ENCODE assay signal across 16 cellular contexts in the genomic region with DNA sequence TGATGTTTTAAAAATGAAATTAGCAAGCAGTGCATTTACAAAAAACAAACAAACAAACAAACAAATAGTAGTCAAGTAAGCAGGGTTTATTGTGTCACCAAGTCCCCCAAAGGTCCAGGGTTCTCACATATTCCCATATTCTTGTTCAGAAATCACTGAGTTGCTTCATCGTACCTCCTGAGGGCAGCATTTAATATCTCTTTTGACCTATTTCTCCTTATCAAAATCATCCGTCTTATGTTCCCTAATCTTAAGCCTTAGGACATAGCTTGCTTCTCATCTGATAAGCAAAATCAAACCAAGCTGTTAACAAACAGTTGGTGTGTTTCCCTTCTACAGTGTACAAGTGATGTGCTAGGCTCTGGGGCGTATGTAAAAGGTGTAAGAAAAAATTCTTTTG.
"Had no signal": no experiment of that assay in that cellular context is flagged by ENCODE, and none has a peak within 500 bp of the region (broad histone marks: within the 10 kb centered on the region; RNA-seq: fewer than 3 reads in every experiment).

No MANE protein-coding gene starts in this region.

- H3K36me3 Mint-ChIP-seq: activated naive CD8-positive, alpha-beta T cell treated with anti-CD3 and anti-CD28 coated beads for 36 hours had no signal

- H3K9me3 ChIP-seq: esophagus squamous epithelium had no signal

- H3K4me3 Mint-ChIP-seq: activated CD4-positive, alpha-beta memory T cell treated with anti-CD3 and anti-CD28 coated beads, Interleukin-2, amount 10 ng/mL, durations not matched to agents 7 days and 5 days; activated CD4-positive, alpha-beta T cell treated with anti-CD3 and anti-CD28 coated beads for 36 hours; activated naive CD8-positive, alpha-beta T cell treated with anti-CD3 and anti-CD28 coated beads for 36 hours; activated T-cell treated with anti-CD3 and anti-CD28 coated beads, Interleukin-2, amount 50 U/mL, for 72 hours; nephron had no signal

- H3K27ac ChIP-seq: esophagus squamous epithelium, heart right ventricle had no signal

- H3K9me3 Mint-ChIP-seq: activated naive CD8-positive, alpha-beta T cell treated with anti-CD3 and anti-CD28 coated beads for 36 hours had no signal

- H3K27ac Mint-ChIP-seq: activated CD4-positive, alpha-beta memory T cell treated with anti-CD3 and anti-CD28 coated beads, Interleukin-2, amount 10 ng/mL, durations not matched to agents 7 days and 5 days; activated CD4-positive, alpha-beta T cell treated with anti-CD3 and anti-CD28 coated beads for 36 hours; activated naive CD8-positive, alpha-beta T cell treated with anti-CD3 and anti-CD28 coated beads for 36 hours; activated T-cell treated with anti-CD3 and anti-CD28 coated beads, Interleukin-2, amount 50 U/mL, for 72 hours; nephron had no signal

- H3K36me3 ChIP-seq: esophagus squamous epithelium, heart right ventricle had no signal

- DNase-seq: activated CD4-positive, alpha-beta memory T cell treated with anti-CD3 and anti-CD28 coated beads, Interleukin-2, amount 10 ng/mL, durations not matched to agents 7 days and 5 days; activated CD4-positive, alpha-beta T cell treated with anti-CD3 and anti-CD28 coated beads for 36 hours; activated gamma-delta T cell treated with Interleukin-2 at 50 U/mL for 16 hours; activated naive CD8-positive, alpha-beta T cell treated with anti-CD3 and anti-CD28 coated beads for 36 hours; activated T-cell treated with anti-CD3 and anti-CD28 coated beads, Interleukin-2, amount 50 U/mL, for 72 hours; aorta; esophagus squamous epithelium; foreskin melanocyte; heart right ventricle; islet precursor cell; stimulated activated CD4-positive, alpha-beta T cell treated with anti-CD3 and anti-CD28 coated beads, Interleukin-4, amount 100 ng/mL, for 1 hour; stimulated activated CD8-positive, alpha-beta memory T cell treated with anti-CD3 and anti-CD28 coated beads, Interleukin-4, amount 100 ng/mL, for 48 hours; stimulated activated naive CD8-positive, alpha-beta T cell treated with anti-CD3 and anti-CD28 coated beads, Interleukin-15, Interleukin-2, amounts not matched to agents 100 U/mL and 50 U/mL, for 24 hours; T-helper 2 cell had no signal

- H3K4me3 ChIP-seq: esophagus squamous epithelium, heart right ventricle had no signal

- H3K4me1 ChIP-seq: esophagus squamous epithelium had no signal

- ATAC-seq: activated CD4-positive, alpha-beta T cell treated with anti-CD3 and anti-CD28 coated beads for 36 hours; activated T-cell treated with anti-CD3 and anti-CD28 coated beads, Interleukin-2, amount 50 U/mL, for 72 hours; heart right ventricle; left lobe of liver; stimulated activated naive CD8-positive, alpha-beta T cell treated with anti-CD3 and anti-CD28 coated beads, Interleukin-15, Interleukin-2, amounts not matched to agents 100 U/mL and 50 U/mL, for 24 hours had no signal

- H3K27me3 ChIP-seq: esophagus squamous epithelium, heart right ventricle had no signal

- H3K4me1 Mint-ChIP-seq: activated CD4-positive, alpha-beta memory T cell treated with anti-CD3 and anti-CD28 coated beads, Interleukin-2, amount 10 ng/mL, durations not matched to agents 7 days and 5 days; activated CD4-positive, alpha-beta T cell treated with anti-CD3 and anti-CD28 coated beads for 36 hours; activated naive CD8-positive, alpha-beta T cell treated with anti-CD3 and anti-CD28 coated beads for 36 hours; nephron had no signal
